8 cellular contexts compared by ENCODE assay signal in the genomic region with DNA sequence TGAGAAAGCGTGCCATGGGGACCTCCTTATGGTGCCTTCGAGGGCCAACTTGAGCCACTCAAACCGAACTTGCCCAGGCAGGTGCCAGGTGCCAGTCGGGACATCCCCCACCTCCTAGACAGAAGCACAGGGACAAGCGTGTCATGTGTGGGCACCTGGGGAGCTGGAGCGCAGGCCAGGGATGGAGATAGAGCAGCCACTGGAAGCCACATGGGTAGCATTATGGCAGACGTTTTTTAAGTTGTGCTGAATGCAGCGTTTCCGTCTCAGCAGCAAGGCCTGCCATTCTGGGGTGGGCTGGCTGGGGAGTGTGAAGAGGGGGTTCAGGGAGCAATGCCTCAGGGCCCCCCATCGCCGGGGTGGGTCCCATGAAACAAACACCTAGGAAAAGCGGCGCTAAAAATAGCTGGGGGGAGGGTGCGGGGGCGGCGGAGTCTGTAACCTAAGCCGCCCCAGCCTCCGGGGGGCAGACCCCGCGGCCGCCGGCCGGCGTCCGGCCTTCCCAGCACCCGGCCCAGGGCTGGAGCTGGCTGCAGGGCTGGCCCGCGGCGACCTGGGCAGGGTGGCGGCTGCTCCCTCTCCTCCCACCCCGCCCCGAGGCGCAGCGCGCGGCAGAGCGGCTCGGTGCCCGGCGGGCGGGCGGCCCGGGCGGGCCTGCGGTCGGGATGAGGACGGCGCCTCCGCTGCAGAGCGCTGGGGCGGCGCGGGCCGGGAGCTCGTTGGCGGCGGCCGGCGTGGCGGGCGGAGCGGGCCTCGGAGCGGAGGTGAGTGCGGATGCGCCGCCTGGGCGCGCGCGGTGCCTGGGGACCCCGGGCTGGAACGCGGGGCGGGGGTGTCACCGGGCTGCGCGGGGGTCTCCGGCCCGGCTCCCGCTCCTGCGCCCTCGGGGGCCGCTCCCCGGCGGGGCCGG. TPM values are rescaled to one million over a fixed set of nuclear protein-coding genes. Genes with fewer than 3 reads are reported as not detected.
DNase-seq lines count a peak whose midpoint lies in the region; ATAC-seq and TF ChIP-seq lines count a peak whose summit lies in the region.

A gene with protein sequence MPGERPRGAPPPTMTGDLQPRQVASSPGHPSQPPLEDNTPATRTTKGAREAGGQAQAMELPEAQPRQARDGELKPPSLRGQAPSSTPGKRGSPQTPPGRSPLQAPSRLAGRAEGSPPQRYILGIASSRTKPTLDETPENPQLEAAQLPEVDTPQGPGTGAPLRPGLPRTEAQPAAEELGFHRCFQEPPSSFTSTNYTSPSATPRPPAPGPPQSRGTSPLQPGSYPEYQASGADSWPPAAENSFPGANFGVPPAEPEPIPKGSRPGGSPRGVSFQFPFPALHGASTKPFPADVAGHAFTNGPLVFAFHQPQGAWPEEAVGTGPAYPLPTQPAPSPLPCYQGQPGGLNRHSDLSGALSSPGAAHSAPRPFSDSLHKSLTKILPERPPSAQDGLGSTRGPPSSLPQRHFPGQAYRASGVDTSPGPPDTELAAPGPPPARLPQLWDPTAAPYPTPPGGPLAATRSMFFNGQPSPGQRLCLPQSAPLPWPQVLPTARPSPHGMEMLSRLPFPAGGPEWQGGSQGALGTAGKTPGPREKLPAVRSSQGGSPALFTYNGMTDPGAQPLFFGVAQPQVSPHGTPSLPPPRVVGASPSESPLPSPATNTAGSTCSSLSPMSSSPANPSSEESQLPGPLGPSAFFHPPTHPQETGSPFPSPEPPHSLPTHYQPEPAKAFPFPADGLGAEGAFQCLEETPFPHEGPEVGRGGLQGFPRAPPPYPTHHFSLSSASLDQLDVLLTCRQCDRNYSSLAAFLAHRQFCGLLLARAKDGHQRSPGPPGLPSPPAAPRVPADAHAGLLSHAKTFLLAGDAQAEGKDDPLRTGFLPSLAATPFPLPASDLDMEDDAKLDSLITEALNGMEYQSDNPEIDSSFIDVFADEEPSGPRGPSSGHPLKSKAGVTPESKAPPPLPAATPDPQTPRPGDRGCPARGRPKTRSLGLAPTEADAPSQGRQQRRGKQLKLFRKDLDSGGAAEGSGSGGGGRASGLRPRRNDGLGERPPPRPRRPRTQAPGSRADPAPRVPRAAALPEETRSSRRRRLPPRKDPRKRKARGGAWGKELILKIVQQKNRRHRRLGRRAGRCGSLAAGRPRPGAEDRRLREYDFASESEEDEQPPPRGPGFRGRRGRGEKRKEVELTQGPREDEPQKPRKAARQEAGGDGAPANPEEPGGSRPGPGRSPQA (N-terminal part only) (plus strand): TSS at position 469 of the 910 bp plus-strand sequence. CDS start 44,512 bp downstream, outside the sequence.

- POLR2A ChIA-PET in CD8-positive, alpha-beta T cell (lab: Charles Lee) = no interaction called here

- H3K4me1 Mint-ChIP-seq in CD8-positive, alpha-beta T cell (ENCODE audit: low read depth) = peaks cover 9% of the 10 kb centered on the region

- no peaks in the 10 kb centered on the region for H3K36me3 Mint-ChIP-seq in CD8-positive, alpha-beta T cell

- no peak within 1 kb of the TSS for H2BK120ac ChIP-seq in trophoblast cell (ENCODE audit: insufficient read depth, low read length, poor library complexity)

- no peak within 1 kb of the TSS for H3K27ac ChIP-seq in CD8-positive, alpha-beta T cell (ENCODE audit: low read depth, low read length)
- no peak within 1 kb of the TSS for H3K27ac ChIP-seq in cardiac muscle cell
- no peak within 1 kb of the TSS for H3K27ac ChIP-seq in trophoblast cell (ENCODE audit: low read depth, low read length)

- no peak within 1 kb of the TSS for H3K14ac ChIP-seq in trophoblast cell (ENCODE audit: low read length)

- WGBS in trophoblast cell (ENCODE audit: extremely low coverage, insufficient coverage, insufficient read length) = no CpG with 5 or more reads among the region's 87 CpGs

- H3K79me2 ChIP-seq in trophoblast cell (ENCODE audit: control insufficient read depth, insufficient read depth, low read length, poor library complexity) = no peaks in the 10 kb centered on the region

- H2BK5ac ChIP-seq in trophoblast cell (ENCODE audit: low read depth, low read length, poor library complexity) = no peak within 1 kb of the TSS

- no peak for TF ChIP-seq CTCF in CD8-positive, alpha-beta T cell (IDR thresholded peaks at IDR 0.05)
- no peak for TF ChIP-seq CTCF in cardiac muscle cell (IDR thresholded peaks at IDR 0.05; ENCODE audit: low read depth, low read length)

- H2BK12ac ChIP-seq in trophoblast cell (ENCODE audit: low read length) = no peak within 1 kb of the TSS

- no peaks in the 10 kb centered on the region for H3K9me3 ChIP-seq in CD8-positive, alpha-beta T cell (ENCODE audit: low read length)
- H3K9me3 ChIP-seq in cardiac muscle cell (ENCODE audit: low read depth) = no peaks in the 10 kb centered on the region
- peaks cover 29% of the 10 kb centered on the region for H3K9me3 ChIP-seq in trophoblast cell (ENCODE audit: insufficient read depth, low read depth, low read length)

- no peak for DNase-seq in CD8-positive, alpha-beta T cell
- DNase-seq in cardiac muscle cell (ENCODE audit: low read depth in 1 of 2, low spot score in 1 of 2) (peak; percentile 50 to 69), trophoblast cell (no peak), NCI-H526 treated with DMSO at 0.1 percent for 48 hours (lab: John Stamatoyannopoulos, UW) (no peak), HT-29 (ENCODE audit: low spot score) (no peak)

- H3K4ac ChIP-seq in trophoblast cell (ENCODE audit: low read depth, low read length) = no peak within 1 kb of the TSS

- no peaks in the 10 kb centered on the region for H3K79me1 ChIP-seq in trophoblast cell (ENCODE audit: low read length)

- H3K27me3 Mint-ChIP-seq in CD8-positive, alpha-beta T cell (ENCODE audit: low read depth) = peaks cover 34% of the 10 kb centered on the region

- no peak within 1 kb of the TSS for H3K9ac ChIP-seq in trophoblast cell (ENCODE audit: low read length)

- CTCF ChIA-PET in CD8-positive, alpha-beta T cell (lab: Charles Lee) = no interaction called here

- peak within 1 kb of the TSS; percentile 37 for H3K4me3 Mint-ChIP-seq in CD8-positive, alpha-beta T cell

- H3K27me3 ChIP-seq in CD8-positive, alpha-beta T cell (ENCODE audit: insufficient read depth, low read length) = peaks cover 10% of the 10 kb centered on the region
- peaks cover 65% of the 10 kb centered on the region for H3K27me3 ChIP-seq in cardiac muscle cell
- peaks cover 31% of the 10 kb centered on the region for H3K27me3 ChIP-seq in trophoblast cell (ENCODE audit: insufficient read depth, low read length)

- no peak within 1 kb of the TSS for H2AK5ac ChIP-seq in trophoblast cell (ENCODE audit: low read length)

- peak within 1 kb of the TSS; percentile 59 for H3K4me2 ChIP-seq in trophoblast cell (ENCODE audit: low read length)

- H4K91ac ChIP-seq in trophoblast cell (ENCODE audit: low read depth, low read length) = no peak within 1 kb of the TSS

- H2AFZ ChIP-seq in trophoblast cell (ENCODE audit: insufficient read depth, low read length, poor library complexity) = no peak within 1 kb of the TSS

- H3K36me3 ChIP-seq in CD8-positive, alpha-beta T cell (ENCODE audit: insufficient read depth, low read length) = no peaks in the 10 kb centered on the region
- no peaks in the 10 kb centered on the region for H3K36me3 ChIP-seq in cardiac muscle cell
- no peaks in the 10 kb centered on the region for H3K36me3 ChIP-seq in trophoblast cell (ENCODE audit: control insufficient read depth in 1 of 2, insufficient read depth in 2 of 2, low read length in 2 of 2)

- no peak within 1 kb of the TSS for H3K18ac ChIP-seq in trophoblast cell (ENCODE audit: low read length)

- H3K9me3 Mint-ChIP-seq in CD8-positive, alpha-beta T cell = no peaks in the 10 kb centered on the region

- intact Hi-C loops in CD8-positive, alpha-beta T cell (cut with DNase I, micrococcal nuclease) = no loop called here

- H4K12ac ChIP-seq in trophoblast cell (ENCODE audit: low read depth, low read length) = no peak within 1 kb of the TSS

- H3K4me1 ChIP-seq in CD8-positive, alpha-beta T cell (ENCODE audit: insufficient read depth, low read length) = peaks cover 5% of the 10 kb centered on the region
- no peaks in the 10 kb centered on the region for H3K4me1 ChIP-seq in cardiac muscle cell (ENCODE audit: low read depth)
- H3K4me1 ChIP-seq in trophoblast cell (ENCODE audit: control insufficient read depth in 1 of 2, insufficient read depth in 2 of 2, low read length in 2 of 2) = peaks cover 0 to 2% of the 10 kb centered on the region in 2 experiments

- H3K27ac Mint-ChIP-seq in CD8-positive, alpha-beta T cell = no peak within 1 kb of the TSS

- H3K4me3 ChIP-seq in CD8-positive, alpha-beta T cell (ENCODE audit: low read depth, low read length) = no peak within 1 kb of the TSS
- H3K4me3 ChIP-seq in cardiac muscle cell = peak within 1 kb of the TSS; percentile 21
- peak within 1 kb of the TSS; percentile 18 for H3K4me3 ChIP-seq in trophoblast cell (ENCODE audit: low read depth, low read length)

- no peak for ATAC-seq in CD8-positive, alpha-beta T cell
- ATAC-seq in SK-N-SH treated with all-trans-retinoic acid at 6 μM for 48 hours = peak; percentile 57
- ATAC-seq in GM19324 (IDR thresholded peaks at IDR 0.05; ENCODE audit: low FRiP score, unreplicated experiment) = no peak
- no peak for ATAC-seq in GM19467 (IDR thresholded peaks at IDR 0.05; ENCODE audit: unreplicated experiment)

- H4K8ac ChIP-seq in trophoblast cell (ENCODE audit: low read depth, low read length) = no peak within 1 kb of the TSS

- H3K23ac ChIP-seq in trophoblast cell (ENCODE audit: low read length) = no peak within 1 kb of the TSS

TF ChIP-seq in SK-N-SH treated with all-trans-retinoic acid at 6 μM for 48 hours, 23 proteins besides CTCF, POLR2A, EP300 and RAD21:
- TF ChIP-seq BACH2 (CRISPR knock-in tag; IDR thresholded peaks at IDR 0.05; ENCODE audit: borderline replicate concordance) = no peak

RNA-seq across cellular contexts. Expression of the gene that starts here (rescaled TPM):
- 1 to 10 TPM in 1 of 2 experiments, under 1 TPM in 1; 0.83 to 1.0 TPM for total RNA-seq in CD8-positive, alpha-beta T cell
- total RNA-seq in cardiac muscle cell = 0.24 and 0.35 TPM in 2 replicates
- 0.09 and 0.32 TPM in 2 replicates for polyA plus RNA-seq in cardiac muscle cell
- 0.51 and 0.54 TPM in 2 replicates for polyA plus RNA-seq in trophoblast cell (2013)
- total RNA-seq in HT-29 (2014; rRNA removed; shearing (Covaris generic)) = 0.29 and 0.33 TPM in 2 replicates

Comparison
In these comparisons a context has a peak if more than half of its experiments do, and no peak if none do; other contexts are left out.
1. Peak in DNase-seq and H3K4me3 ChIP-seq in cardiac muscle cell; RNA of the gene not detected or under 1 TPM.